In the genomic region with DNA sequence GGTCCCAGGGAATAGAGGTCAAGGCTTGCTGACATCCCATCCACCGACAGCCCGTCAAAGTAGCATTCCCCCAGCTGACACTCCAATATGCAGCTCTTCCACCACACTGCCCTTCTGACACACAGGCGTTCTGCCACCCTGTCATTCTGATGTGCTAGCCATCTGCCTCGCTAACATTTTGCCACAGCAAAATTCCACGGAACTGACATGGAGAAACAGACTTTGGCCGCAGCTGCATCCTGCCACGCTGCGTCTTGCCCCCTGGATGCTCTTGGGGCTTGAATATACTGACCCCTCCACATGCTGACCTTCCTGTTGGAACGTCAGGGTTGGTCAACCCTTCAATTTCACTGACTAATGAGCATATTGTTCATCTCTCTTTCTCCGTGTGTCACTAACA, we compare ENCODE assay signal across 22 cellular contexts.
DNase-seq lines count a peak whose midpoint lies in the region; ATAC-seq and TF ChIP-seq lines count a peak whose summit lies in the region.
"Had no signal": no experiment of that assay in that cellular context is flagged by ENCODE, and none has a peak within 500 bp of the region (broad histone marks: within the 10 kb centered on the region; RNA-seq: fewer than 3 reads in every experiment).

No MANE protein-coding gene starts in this region.

- H4K8ac ChIP-seq in H9 (replicated peaks; ENCODE audit: insufficient read length, low read depth, low read length), result no peak overlapping the region
- H4K8ac ChIP-seq in IMR-90 (ENCODE audit: low read depth in 2 of 2, low read length in 2 of 2), result no peak overlapping the region
- H4K8ac ChIP-seq in neuronal stem cell (ENCODE audit: low read depth, low read length), result no peak overlapping the region

- TF ChIP-seq RAD21 in IMR-90 (IDR thresholded peaks at IDR 0.05; ENCODE audit: low read length), result no peak

- no peaks in the 10 kb centered on the region for H3K9me1 ChIP-seq in IMR-90 (ENCODE audit: insufficient read depth, low read length)

- H3K27me3 ChIP-seq in H9 (ENCODE audit: insufficient read depth, low read length) (no peaks in the 10 kb centered on the region), IMR-90 (ENCODE audit: control insufficient read depth, insufficient read depth, low read length) (peaks cover 9% of the 10 kb centered on the region), neuronal stem cell (ENCODE audit: control insufficient read depth in 3 of 3, insufficient read depth in 3 of 3, low read depth in 1 of 3, low read length in 3 of 3) (peaks cover 0 to 32% (median 0%) of the 10 kb centered on the region in 3 experiments), transverse colon (peaks cover 23% of the 10 kb centered on the region)
- H3K27me3 ChIP-seq: BE2C; BLaER1 treated with 17β-estradiol and CSF1 and Interleukin-3, amounts not matched to agents 10 nM and 100 nM had no signal

- no peak overlapping the region for H3K18ac ChIP-seq in H9 (ENCODE audit: insufficient read length, low read depth, low read length)
- H3K18ac ChIP-seq in IMR-90 (ENCODE audit: low read depth, low read length), result no peak overlapping the region
- H3K18ac ChIP-seq in neuronal stem cell (ENCODE audit: low read length), result no peak overlapping the region

- no peak overlapping the region for H2BK15ac ChIP-seq in H9 (ENCODE audit: low read depth, low read length)
- H2BK15ac ChIP-seq in IMR-90 (ENCODE audit: low read depth, low read length), result no peak overlapping the region
- peak overlapping the region; percentile 31 for H2BK15ac ChIP-seq in neuronal stem cell (ENCODE audit: low read length)

- H3K4ac ChIP-seq in H9 (ENCODE audit: low read depth, low read length) (no peak overlapping the region), IMR-90 (ENCODE audit: low read depth, low read length) (no peak overlapping the region), neuronal stem cell (ENCODE audit: low read length) (no peak overlapping the region)

- H3K36me3 ChIP-seq in IMR-90 (ENCODE audit: control insufficient read depth, insufficient read depth, low read length) (no peaks in the 10 kb centered on the region), neuronal stem cell (replicated peaks in 1 of 2; ENCODE audit: control insufficient read depth in 2 of 2, insufficient read depth in 2 of 2, low read length in 2 of 2) (no peaks in the 10 kb centered on the region), transverse colon (no peaks in the 10 kb centered on the region)
- H3K36me3 ChIP-seq: BE2C; BLaER1 treated with 17β-estradiol and CSF1 and Interleukin-3, amounts not matched to agents 10 nM and 100 nM had no signal

- H2BK12ac ChIP-seq in H9 (ENCODE audit: insufficient read length, low read depth, low read length) (no peak overlapping the region), neuronal stem cell (ENCODE audit: low read length) (no peak overlapping the region)

- no peak overlapping the region for H3K27ac ChIP-seq in H9 (ENCODE audit: insufficient read length, low read depth, low read length)
- H3K27ac ChIP-seq in IMR-90 (ENCODE audit: insufficient read depth, low read length), result no peak overlapping the region
- no peak overlapping the region for H3K27ac ChIP-seq in neuronal stem cell (replicated peaks; ENCODE audit: low read length)
- H3K27ac ChIP-seq in transverse colon, result no peak overlapping the region
- H3K27ac ChIP-seq: A549; BLaER1 treated with 17β-estradiol and CSF1 and Interleukin-3, amounts not matched to agents 10 nM and 100 nM had no signal

- no peak overlapping the region for H3T11ph ChIP-seq in H9 (ENCODE audit: low read length)

- dilution Hi-C loops in IMR-90 (cut with HindIII; ENCODE audit: low sequenced_read_pairs, unreplicated experiment), result no loop called here

- ATAC-seq in IMR-90 (ENCODE audit: low read depth) (no peak), HG02852 (IDR thresholded peaks at IDR 0.05; ENCODE audit: unreplicated experiment) (no peak)
- ATAC-seq: A549 had no signal

- H3K79me2 ChIP-seq in H9 (ENCODE audit: insufficient read depth, low read length), result no peaks in the 10 kb centered on the region

- no peaks in the 10 kb centered on the region for H4K20me1 ChIP-seq in H9 (ENCODE audit: control insufficient read depth, insufficient read depth, insufficient read length)
- H4K20me1 ChIP-seq in IMR-90 (ENCODE audit: insufficient read depth, low read length), result no peaks in the 10 kb centered on the region; the same call in 1 of the 2 replicates
- H4K20me1 ChIP-seq: BLaER1 treated with 17β-estradiol and CSF1 and Interleukin-3, amounts not matched to agents 10 nM and 100 nM had no signal

- in situ Hi-C loops in IMR-90 (cut with MboI; ENCODE audit: low sequenced_read_pairs) (no loop called here), transverse colon (cut with MboI; ENCODE audit: low pct_ligation_motif_present in 1 of 4, low pct_unique_long_range_greater_than_20kb in 1 of 4, low sequenced_read_pairs in 3 of 4) (no loop called here)

- no CpG with 5 or more reads among the region's 10 CpGs for WGBS in H9 (ENCODE audit: extremely low coverage, insufficient read length, low lambda C conversion rate)
- 2% methylated on average over 9 of the region's 10 CpGs; no CpG with 5 or more reads in 1 of the 2 experiments for WGBS in IMR-90 (ENCODE audit: extremely low coverage in 2 of 2, insufficient read length in 1 of 2), 2 experiments
- WGBS in neuronal stem cell (ENCODE audit: extremely low coverage in 2 of 2, insufficient read length in 2 of 2, insufficient replicate concordance in 1 of 2), 2 donors, result no CpG with 5 or more reads among the region's 10 CpGs
- 72 to 80% methylated on average over 5 to 10 of the region's 10 CpGs for WGBS in transverse colon (ENCODE audit: low coverage in 1 of 2), 2 donors

- H3K14ac ChIP-seq in H9 (ENCODE audit: insufficient read depth, low read length), result no peak overlapping the region; the same call in 1 of the 2 replicates
- no peak overlapping the region for H3K14ac ChIP-seq in IMR-90 (replicated peaks; ENCODE audit: low read depth, low read length)
- no peak overlapping the region for H3K14ac ChIP-seq in neuronal stem cell (ENCODE audit: low read length)

- H3K56ac ChIP-seq in H9 (ENCODE audit: insufficient read length, low read depth, low read length) (no peak overlapping the region), IMR-90 (ENCODE audit: extremely low read depth, insufficient read depth, low read length) (no peak overlapping the region)

- H3K27ac Mint-ChIP-seq in H9, result peak overlapping the region in 2 of 3 experiments; percentile 34 to 69; a peak in 4 of 7 replicates
- H3K27ac Mint-ChIP-seq: CD4-positive, alpha-beta T cell; CD8-positive, alpha-beta memory T cell had no signal

- H2AFZ ChIP-seq in H9 (ENCODE audit: low read length) (no peak overlapping the region), IMR-90 (replicated peaks; ENCODE audit: low read length, poor library complexity) (peak overlapping the region; percentile 48), neuronal stem cell (ENCODE audit: low read length) (no peak overlapping the region)

- no peaks in the 10 kb centered on the region for H3K9me3 ChIP-seq in H9 (ENCODE audit: control insufficient read depth, low read depth, low read length)
- no peaks in the 10 kb centered on the region for H3K9me3 ChIP-seq in IMR-90 (ENCODE audit: control insufficient read depth, insufficient read depth, low read length)
- no peaks in the 10 kb centered on the region for H3K9me3 ChIP-seq in neuronal stem cell (replicated peaks in 1 of 2; ENCODE audit: control insufficient read depth in 2 of 2, insufficient read depth in 1 of 2, low read depth in 1 of 2, low read length in 2 of 2)
- H3K9me3 ChIP-seq in transverse colon, result no peaks in the 10 kb centered on the region
- H3K9me3 ChIP-seq: A549; BE2C; BLaER1 treated with 17β-estradiol and CSF1 and Interleukin-3, amounts not matched to agents 10 nM and 100 nM had no signal

- H3K9ac ChIP-seq in H9 (ENCODE audit: extremely low read depth, insufficient read length, low read length), result no peak overlapping the region
- no peak overlapping the region for H3K9ac ChIP-seq in IMR-90 (ENCODE audit: low read depth, low read length)
- no peak overlapping the region for H3K9ac ChIP-seq in neuronal stem cell (ENCODE audit: low read depth, low read length, poor library complexity)
- H3K9ac ChIP-seq: BLaER1 treated with 17β-estradiol and CSF1 and Interleukin-3, amounts not matched to agents 10 nM and 100 nM had no signal

- intact Hi-C loops in IMR-90 (cut with micrococcal nuclease) (no loop called here), transverse colon (cut with DNase I; ENCODE audit: low total_unique reads) (no loop called here)

- H3K36me3 Mint-ChIP-seq in H9 (ENCODE audit: insufficient read depth in 1 of 3, low read depth in 3 of 3), result no peaks in the 10 kb centered on the region
- H3K36me3 Mint-ChIP-seq: CD14-positive monocyte; CD8-positive, alpha-beta memory T cell had no signal

- H4K5ac ChIP-seq in H9 (ENCODE audit: insufficient read length, low read depth, low read length) (no peak overlapping the region), IMR-90 (ENCODE audit: low read depth, low read length) (no peak overlapping the region)

- no peak for TF ChIP-seq POLR2A in IMR-90 (IDR thresholded peaks at IDR 0.05; ENCODE audit: low read depth, low read length)
- TF ChIP-seq POLR2A in transverse colon (IDR thresholded peaks at IDR 0.05), result no peak

- peaks cover 16 to 23% of the 10 kb centered on the region in 2 experiments for H3K4me1 Mint-ChIP-seq in H9

- BruUV-seq in IMR-90 (replicated peaks; lab: Mats Ljungman, UMichigan), result no TSS peak

- H3K23me2 ChIP-seq in H9 (ENCODE audit: insufficient read length, low read depth, low read length, poor library complexity, severe bottlenecking), result no peaks in the 10 kb centered on the region

- no peak overlapping the region for H2AK9ac ChIP-seq in IMR-90 (replicated peaks; ENCODE audit: low read depth, low read length, poor library complexity)

- H2BK5ac ChIP-seq in H9 (ENCODE audit: insufficient read length, low read length), result no peak overlapping the region
- H2BK5ac ChIP-seq in IMR-90 (ENCODE audit: low read depth, low read length, poor library complexity, severe bottlenecking), result no peak overlapping the region
- no peak overlapping the region for H2BK5ac ChIP-seq in neuronal stem cell (ENCODE audit: low read length)

- no peak overlapping the region for H3K4me3 ChIP-seq in IMR-90 (ENCODE audit: insufficient read depth, low read depth, low read length)
- no peak overlapping the region for H3K4me3 ChIP-seq in neuronal stem cell (ENCODE audit: low read length in 2 of 2)
- H3K4me3 ChIP-seq in transverse colon, result no peak overlapping the region
- H3K4me3 ChIP-seq: A549; BLaER1 treated with 17β-estradiol and CSF1 and Interleukin-3, amounts not matched to agents 10 nM and 100 nM had no signal

- no peaks in the 10 kb centered on the region for H3K9me3 Mint-ChIP-seq in H9
- H3K9me3 Mint-ChIP-seq: CD4-positive, alpha-beta T cell; CD8-positive, alpha-beta memory T cell had no signal

- H2BK20ac ChIP-seq in H9 (ENCODE audit: low read depth, low read length, poor library complexity, severe bottlenecking), result no peak overlapping the region
- H2BK20ac ChIP-seq in IMR-90 (ENCODE audit: low read depth, low read length), result no peak overlapping the region

- H3K23ac ChIP-seq in H9 (ENCODE audit: insufficient read length, low read depth, low read length) (no peak overlapping the region), IMR-90 (ENCODE audit: low read depth, low read length) (no peak overlapping the region), neuronal stem cell (ENCODE audit: low read depth, low read length, poor library complexity) (no peak overlapping the region)

- TF ChIP-seq CTCF in H9 (conservative IDR thresholded peaks at IDR 0.05) (no peak), IMR-90 (conservative IDR thresholded peaks at IDR 0.05; ENCODE audit: low read depth, low read length) (no peak), transverse colon (IDR thresholded peaks at IDR 0.05) (no peak)

- H3K4me3 Mint-ChIP-seq in H9, result no peak overlapping the region
- H3K4me3 Mint-ChIP-seq: CD14-positive monocyte; CD4-positive, alpha-beta T cell; CD8-positive, alpha-beta memory T cell had no signal

- no peaks in the 10 kb centered on the region for H3K79me1 ChIP-seq in H9 (ENCODE audit: insufficient read depth, low read depth, low read length, poor library complexity, severe bottlenecking)
- H3K79me1 ChIP-seq in IMR-90 (ENCODE audit: low read depth in 1 of 2, low read length in 2 of 2), result no peaks in the 10 kb centered on the region
- H3K79me1 ChIP-seq in neuronal stem cell (ENCODE audit: low read depth, low read length), result no peaks in the 10 kb centered on the region

- no peak for DNase-seq in H9
- DNase-seq in IMR-90, result no peak
- DNase-seq in neuronal stem cell (ENCODE audit: low spot score), result no peak
- DNase-seq in transverse colon, result no peak
- no peak for DNase-seq in GM03348 (ENCODE audit: low spot score)
- DNase-seq: 8988T; ACHN; AML-193; BE2C; Calu3; CD4-positive, alpha-beta T cell; CD8-positive, alpha-beta memory T cell; COR-L47; DMS53; DMS79 treated with DMSO at 0.1 percent for 48 hours; GF-D8; GOT3; HCEC 1CT had no signal

- H2BK120ac ChIP-seq in H9 (ENCODE audit: low read depth, low read length, poor library complexity, severe bottlenecking), result no peak overlapping the region
- H2BK120ac ChIP-seq in IMR-90 (ENCODE audit: low read depth, low read length), result no peak overlapping the region
- no peak overlapping the region for H2BK120ac ChIP-seq in neuronal stem cell (ENCODE audit: low read depth, low read length)

- CTCF ChIA-PET in IMR-90 (lab: Yijun Ruan, JAX), result no interaction called here

- H4K91ac ChIP-seq in H9 (ENCODE audit: insufficient read length, low read depth, low read length) (no peak overlapping the region), IMR-90 (ENCODE audit: insufficient read depth, low read depth, low read length) (no peak overlapping the region), neuronal stem cell (ENCODE audit: low read depth, low read length, poor library complexity) (no peak overlapping the region)

- H3K4me2 ChIP-seq in H9 (ENCODE audit: insufficient read depth, insufficient read length, low read length), result no peak overlapping the region
- H3K4me2 ChIP-seq in IMR-90 (ENCODE audit: low read depth, low read length), result no peak overlapping the region
- H3K4me2 ChIP-seq in neuronal stem cell (ENCODE audit: insufficient read depth, low read length, poor library complexity, severe bottlenecking), result no peak overlapping the region
- H3K4me2 ChIP-seq: A549; BLaER1 treated with 17β-estradiol and CSF1 and Interleukin-3, amounts not matched to agents 10 nM and 100 nM had no signal

- POLR2A ChIA-PET in IMR-90 (lab: Charles Lee; ENCODE audit: unreplicated experiment), result no interaction called here

- peaks cover 8% of the 10 kb centered on the region for H3K27me3 Mint-ChIP-seq in H9 (ENCODE audit: low read depth)

- H2AK5ac ChIP-seq in H9 (ENCODE audit: insufficient read length, low read length) (no peak overlapping the region), IMR-90 (ENCODE audit: low read depth, low read length) (no peak overlapping the region), neuronal stem cell (ENCODE audit: low read depth, low read length) (peak overlapping the region; percentile 44)

- H3K4me1 ChIP-seq in H9 (ENCODE audit: insufficient read depth, low read length) (0 out of 2 replicates have a peak, but pooled peaks cover 3% of the 10 kb centered on the region), IMR-90 (ENCODE audit: control insufficient read depth, insufficient read depth, low read length) (no peaks in the 10 kb centered on the region), neuronal stem cell (ENCODE audit: control insufficient read depth in 2 of 2, insufficient read depth in 1 of 2, low read depth in 1 of 2, low read length in 2 of 2) (peaks cover 0 to 8% of the 10 kb centered on the region in 2 donors), transverse colon (no peaks in the 10 kb centered on the region)
- H3K4me1 ChIP-seq: A549, BE2C had no signal

- TF ChIP-seq EP300 in transverse colon (IDR thresholded peaks at IDR 0.05; ENCODE audit: low read depth), result no peak
